In genomic region chr4:106039796-106040195, GRCh38 we compare ENCODE assay signal across 14 cellular contexts.
DNase-seq lines count a peak whose midpoint lies in the region; ATAC-seq and TF ChIP-seq lines count a peak whose summit lies in the region.
"Had no signal": no experiment of that assay in that cellular context is flagged by ENCODE, and none has a peak within 500 bp of the region (broad histone marks: within the 10 kb centered on the region; RNA-seq: fewer than 3 reads in every experiment).

No MANE protein-coding gene starts in this region.

- peak; percentile 55 for DNase-seq in A673 (ENCODE audit: low spot score)
- DNase-seq in NCI-H446 (lab: John Stamatoyannopoulos, UW), result peak; percentile 4 to 45
- peak; percentile 24 to 37 for DNase-seq in cardiac fibroblast (ENCODE audit: low read depth in 2 of 2)
- peak; percentile 17 for DNase-seq in myocyte (ENCODE audit: low read depth)
- DNase-seq in activated naive CD8-positive, alpha-beta T cell treated with anti-CD3 and anti-CD28 coated beads, Interleukin-2, amount 50 U/mL, for 24 hours, result no peak
- no peak for DNase-seq in GM19240 (ENCODE audit: insufficient read length, low spot score)
- DNase-seq: BE2C, KBM-7, NCI-H1105 treated with DMSO at 0.1 percent for 48 hours, NCI-H1694, NCI-H2081, NCI-H748 treated with DMSO at 0.1 percent for 48 hours, Peyer's patch had no signal

- no TSS peak for BruUV-seq in A673 (replicated peaks; lab: Mats Ljungman, UMichigan)

- no peak overlapping the region for H3K4me3 Mint-ChIP-seq in activated naive CD8-positive, alpha-beta T cell treated with anti-CD3 and anti-CD28 coated beads, Interleukin-2, amount 50 U/mL, for 24 hours

- H3K27ac ChIP-seq in A673 (ENCODE audit: low read depth, low read length, poor library complexity, severe bottlenecking), result no peak overlapping the region
- H3K27ac ChIP-seq: Peyer's patch had no signal

- no peaks in the 10 kb centered on the region for H3K9me3 Mint-ChIP-seq in activated naive CD8-positive, alpha-beta T cell treated with anti-CD3 and anti-CD28 coated beads, Interleukin-2, amount 50 U/mL, for 24 hours

- H3K27me3 ChIP-seq in A673 (replicated peaks; ENCODE audit: insufficient read depth, low read depth, low read length, poor library complexity), result no peaks in the 10 kb centered on the region
- H3K27me3 ChIP-seq: BE2C, Peyer's patch had no signal

- H3K4me3 ChIP-seq in A673 (ENCODE audit: low read depth, low read length, poor library complexity, severe bottlenecking) (no peak overlapping the region), cardiac fibroblast (replicated peaks in 1 of 2; ENCODE audit: low read depth in 2 of 2, low read length in 2 of 2) (no peak overlapping the region)
- H3K4me3 ChIP-seq: Peyer's patch had no signal

- no peak for TF ChIP-seq CTCF in A673 (conservative IDR thresholded peaks at IDR 0.05; ENCODE audit: low read depth, low read length)
- TF ChIP-seq CTCF in cardiac fibroblast (IDR thresholded peaks at IDR 0.05; ENCODE audit: low read depth, low read length), result no peak

- intact Hi-C loops in A673 (cut with micrococcal nuclease; ENCODE audit: unreplicated experiment), result no loop called here

- no peaks in the 10 kb centered on the region for H3K36me3 Mint-ChIP-seq in activated naive CD8-positive, alpha-beta T cell treated with anti-CD3 and anti-CD28 coated beads, Interleukin-2, amount 50 U/mL, for 24 hours (ENCODE audit: low read depth)

- H3K27me3 Mint-ChIP-seq in activated naive CD8-positive, alpha-beta T cell treated with anti-CD3 and anti-CD28 coated beads, Interleukin-2, amount 50 U/mL, for 24 hours, result no peaks in the 10 kb centered on the region

- CTCF ChIA-PET in A673 (lab: Charles Lee), result no interaction called here

- H3K9me3 ChIP-seq in A673 (ENCODE audit: low read depth, low read length, poor library complexity, severe bottlenecking), result no peaks in the 10 kb centered on the region
- H3K9me3 ChIP-seq: BE2C, Peyer's patch had no signal

- no peaks in the 10 kb centered on the region for H3K4me1 Mint-ChIP-seq in activated naive CD8-positive, alpha-beta T cell treated with anti-CD3 and anti-CD28 coated beads, Interleukin-2, amount 50 U/mL, for 24 hours

- peaks cover 37% of the 10 kb centered on the region for H3K4me1 ChIP-seq in A673 (ENCODE audit: insufficient read depth, low read length, poor library complexity, severe bottlenecking)
- H3K4me1 ChIP-seq: Peyer's patch had no signal

- no peaks in the 10 kb centered on the region for H3K36me3 ChIP-seq in A673 (ENCODE audit: insufficient read depth, low read length, poor library complexity, severe bottlenecking)
- H3K36me3 ChIP-seq: BE2C, Peyer's patch had no signal

- no peak overlapping the region for H3K27ac Mint-ChIP-seq in activated naive CD8-positive, alpha-beta T cell treated with anti-CD3 and anti-CD28 coated beads, Interleukin-2, amount 50 U/mL, for 24 hours

- POLR2A ChIA-PET in A673 (lab: Charles Lee; ENCODE audit: low non-redundant PET), result no interaction called here

- ATAC-seq in activated naive CD8-positive, alpha-beta T cell treated with anti-CD3 and anti-CD28 coated beads, Interleukin-2, amount 50 U/mL, for 24 hours, result no peak
- ATAC-seq in HG03196 (IDR thresholded peaks at IDR 0.05; ENCODE audit: unreplicated experiment), result no peak

Comparison
In these comparisons a context has a peak if more than half of its experiments do, and no peak if none do; other contexts are left out.
1. DNase-seq: peak in A673 (single experiment), NCI-H446 (2 of 2), cardiac fibroblast (2 of 2) and myocyte (single experiment); none in activated naive CD8-positive, alpha-beta T cell treated with anti-CD3 and anti-CD28 coated beads, Interleukin-2, amount 50 U/mL, for 24 hours (single experiment) and GM19240 (single experiment).